9 cellular contexts compared by ENCODE assay signal in the genomic region with DNA sequence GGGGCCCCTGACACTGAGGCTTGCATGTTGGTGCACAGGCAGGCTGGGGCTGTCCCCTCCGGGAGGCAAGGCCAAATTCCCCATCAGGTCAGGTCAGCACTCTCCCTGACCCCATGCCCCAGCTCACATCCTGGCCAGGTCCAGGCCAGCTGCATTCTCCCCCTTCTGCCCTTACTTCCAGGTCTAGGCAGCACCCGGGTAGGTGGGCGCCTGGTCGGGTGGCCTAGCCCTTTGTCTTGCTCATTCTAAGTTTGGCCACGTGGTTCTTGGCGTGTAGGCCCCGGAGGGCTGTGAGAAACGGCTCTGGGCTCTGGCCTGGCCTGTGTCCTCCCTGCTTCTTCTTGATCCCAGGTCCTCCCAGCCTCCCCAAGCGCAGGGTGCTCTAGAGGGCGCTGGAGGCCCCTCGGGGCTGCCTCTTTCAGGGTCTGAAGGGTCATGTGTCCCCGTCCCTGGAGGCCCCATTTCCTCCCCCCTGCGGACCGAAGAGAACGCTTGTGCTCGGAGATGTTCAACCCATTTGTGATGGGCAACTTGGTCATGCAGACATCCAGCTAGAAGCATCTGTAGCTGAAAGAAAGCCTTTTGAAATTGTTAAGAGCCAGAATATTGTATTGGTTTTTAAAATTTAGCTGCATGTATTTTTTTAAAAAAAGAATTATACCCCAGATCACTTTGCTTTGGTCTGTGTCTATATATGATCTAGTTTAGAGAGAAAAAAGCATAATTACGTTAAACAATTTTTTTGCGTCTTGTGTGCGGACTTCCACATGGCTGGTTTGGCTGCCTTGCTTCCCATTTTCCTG. TPM values are rescaled to one million over a fixed set of nuclear protein-coding genes. Genes with fewer than 3 reads are reported as not detected.
DNase-seq lines count a peak whose midpoint lies in the region; ATAC-seq, FAIRE-seq and TF ChIP-seq lines count a peak whose summit lies in the region.
"Had no signal": no experiment of that assay in that cellular context is flagged by ENCODE, and none has a peak within 500 bp of the region (broad histone marks: within the 10 kb centered on the region; RNA-seq: fewer than 3 reads in every experiment).

No MANE protein-coding gene starts in this region.

- no peak for TF ChIP-seq POLR2A in sigmoid colon (IDR thresholded peaks at IDR 0.05)

- H3K4me3 ChIP-seq in SJCRH30 (no peak overlapping the region), sigmoid colon (no peak overlapping the region)

- H3K4me1 ChIP-seq in SJCRH30 = peaks cover 31% of the 10 kb centered on the region
- peaks cover 0 to 81% (median 73%) of the 10 kb centered on the region in 4 donors for H3K4me1 ChIP-seq in sigmoid colon

- DNase-seq in NCI-H748 (lab: John Stamatoyannopoulos, UW; ENCODE audit: unreplicated experiment) = peak; percentile 31
- DNase-seq in NCI-H748 treated with DMSO at 0.1 percent for 48 hours (lab: John Stamatoyannopoulos, UW) = no peak
- DNase-seq in SJCRH30 = peak; percentile 55 to 66
- DNase-seq in frontal cortex (ENCODE audit: low spot score in 2 of 2) = peak; percentile 67 to 69
- no peak for DNase-seq in sigmoid colon
- DNase-seq in COLO829 (ENCODE audit: low spot score) = no peak
- DNase-seq in NOMO-1 (lab: John Stamatoyannopoulos, UW; ENCODE audit: unreplicated experiment in 2 of 2) = no peak

- TF ChIP-seq CTCF in sigmoid colon (IDR thresholded peaks at IDR 0.05) = no peak

- H3K27me3 ChIP-seq in SJCRH30 = no peaks in the 10 kb centered on the region
- no peaks in the 10 kb centered on the region for H3K27me3 ChIP-seq in sigmoid colon

- intact Hi-C loops in sigmoid colon (cut with DNase I) = loop anchor here (5.0 kb wide), 1 partner anchor 80 kb away; no protein-coding TSS in a partner anchor

- no peak overlapping the region for H3K27ac ChIP-seq in SJCRH30
- H3K27ac ChIP-seq in sigmoid colon = peak overlapping the region; percentile 93 to 99 (median 97)

- no peak for TF ChIP-seq EP300 in sigmoid colon (IDR thresholded peaks at IDR 0.05)

- no peak for FAIRE-seq in frontal cortex (lab: Jason Lieb, UNC)
- FAIRE-seq: G401.6 had no signal

- WGBS in sigmoid colon, 2 donors = 37 to 62% methylated on average over 19 of the region's 19 CpGs

- ATAC-seq in HG02759 (IDR thresholded peaks at IDR 0.05; ENCODE audit: unreplicated experiment) = no peak

- H3K9me3 ChIP-seq in SJCRH30 (replicated peaks) = no peaks in the 10 kb centered on the region
- no peaks in the 10 kb centered on the region for H3K9me3 ChIP-seq in sigmoid colon

- no peaks in the 10 kb centered on the region for H3K36me3 ChIP-seq in SJCRH30
- no peaks in the 10 kb centered on the region for H3K36me3 ChIP-seq in sigmoid colon

RNA-seq across cellular contexts. Expression of a gene that starts 6.7 kb away (rescaled TPM):
- 17.4 and 20.0 TPM in 2 replicates for total RNA-seq in SJCRH30 (2014; rRNA removed; shearing (Covaris generic))
- total RNA-seq in frontal cortex (5.7 TPM), sigmoid colon (10 to 100 TPM in 1 of 4 donors, 1 to 10 TPM in 3; 3.8 to 18.6 (median 7.2) TPM)
- 10 to 100 TPM in 1 of 3 donors, 1 to 10 TPM in 2; 1.8 to 12.9 (median 3.0) TPM for polyA plus RNA-seq in sigmoid colon

Comparison
In these comparisons a context has a peak if more than half of its experiments do, and no peak if none do; other contexts are left out.
1. DNase-seq: peak in NCI-H748 (single experiment), SJCRH30 (2 of 2) and frontal cortex (2 of 2); none in NCI-H748 treated with DMSO at 0.1 percent for 48 hours (single experiment), sigmoid colon (single experiment), COLO829 (single experiment) and NOMO-1 (0 of 2).